30 cellular contexts compared by ENCODE assay signal in the genomic region with DNA sequence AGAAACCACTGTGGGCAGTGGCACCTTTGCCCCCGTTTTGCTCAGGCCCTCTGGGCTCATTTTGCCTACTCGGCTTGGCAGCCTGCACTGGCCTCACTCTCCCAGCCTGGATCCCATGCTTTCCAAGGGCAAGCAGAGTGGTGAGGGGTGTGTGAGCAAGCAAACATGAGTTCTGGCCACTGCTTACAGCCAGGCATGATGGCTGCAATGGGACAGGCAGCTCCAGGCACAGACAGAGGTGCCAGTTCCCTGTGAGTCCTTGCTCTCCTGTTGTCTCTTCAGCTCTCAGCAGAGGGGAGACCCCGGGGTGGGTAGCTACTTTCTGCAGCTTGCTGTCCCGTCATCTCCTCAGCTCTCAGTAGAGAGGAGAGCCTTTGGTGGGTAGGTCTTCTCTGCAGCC. TPM values are rescaled to one million over a fixed set of nuclear protein-coding genes. Genes with fewer than 3 reads are reported as not detected.
"Had no signal": no experiment of that assay in that cellular context is flagged by ENCODE, and none has a peak within 500 bp of the region (broad histone marks: within the 10 kb centered on the region; RNA-seq: fewer than 3 reads in every experiment).

No MANE protein-coding gene starts in this region.

- H3K36me3 ChIP-seq: WERI-Rb-1 had no signal

- DNase-seq: activated B cell treated with CpG ODN at 0.5 μM for 24 hours; activated CD4-positive, alpha-beta T cell treated with anti-CD3 and anti-CD28 coated beads for 48 hours; activated CD4-positive, alpha-beta T cell treated with anti-CD3 and anti-CD28 coated beads, Interleukin-2, amount 50 U/mL, for 1 hour; activated CD4-positive, alpha-beta T cell treated with anti-CD3 and anti-CD28 coated beads, Interleukin-2, amount 50 U/mL, for 48 hours; activated CD8-positive, alpha-beta memory T cell treated with anti-CD3 and anti-CD28 coated beads for 24 hours; activated CD8-positive, alpha-beta T cell treated with anti-CD3 and anti-CD28 coated beads for 36 hours; activated effector memory CD4-positive, alpha-beta T cell treated with Interleukin-2 at 50 U/mL for 16 hours; activated gamma-delta T cell treated with Interleukin-2 at 50 U/mL for 16 hours; activated naive CD4-positive, alpha-beta T cell treated with Interleukin-2 at 50 U/mL for 16 hours; activated T-cell treated with anti-CD3 and anti-CD28 coated beads, Interleukin-2, amount 50 U/mL, for 4 hours; amniotic stem cell; body of pancreas; central memory CD4-positive, alpha-beta T cell; cerebellar nuclear complex; dorsolateral prefrontal cortex; effector memory CD4-positive, alpha-beta T cell; endodermal cell; foreskin fibroblast; T-helper 1 cell; T-helper 17 cell; T1000; WERI-Rb-1 had no signal

- ATAC-seq: activated CD4-positive, CD25-positive, alpha-beta regulatory T cell treated with anti-CD3 and anti-CD28 coated beads, Interleukin-2, amount 50 U/mL, for 24 hours; activated CD8-positive, alpha-beta T cell treated with anti-CD3 and anti-CD28 coated beads for 36 hours; activated T-cell treated with anti-CD3 and anti-CD28 coated beads, Interleukin-2, amount 50 U/mL, for 4 hours; activated T-helper 17 cell treated with anti-CD3 and anti-CD28 coated beads, Interleukin-2, amount 50 U/mL, for 72 hours; body of pancreas; T-helper 17 cell had no signal

- H3K27me3 Mint-ChIP-seq: activated B cell treated with CpG ODN at 0.5 μM for 24 hours; activated CD8-positive, alpha-beta T cell treated with anti-CD3 and anti-CD28 coated beads for 36 hours; activated naive CD8-positive, alpha-beta T cell; activated T-helper 17 cell treated with anti-CD3 and anti-CD28 coated beads, Interleukin-2, amount 50 U/mL, for 72 hours; dendritic cell treated with granulocyte-macrophage colony-stimulating factor and Interleukin-4, amounts not matched to agents 40 ng/mL and 50 ng/mL, for 4 days; T-helper 17 cell had no signal

- H3K27me3 ChIP-seq: body of pancreas, dorsolateral prefrontal cortex had no signal

- H3K9me3 ChIP-seq: body of pancreas had no signal

- H3K27ac ChIP-seq: body of pancreas, coronary artery, dorsolateral prefrontal cortex, WERI-Rb-1 had no signal

- H3K4me3 Mint-ChIP-seq: activated B cell treated with CpG ODN at 0.5 μM for 24 hours; activated CD8-positive, alpha-beta T cell treated with anti-CD3 and anti-CD28 coated beads for 36 hours; activated naive CD8-positive, alpha-beta T cell; activated T-cell treated with anti-CD3 and anti-CD28 coated beads, Interleukin-2, amount 50 U/mL, for 4 hours; activated T-helper 17 cell treated with anti-CD3 and anti-CD28 coated beads, Interleukin-2, amount 50 U/mL, for 72 hours; dendritic cell treated with granulocyte-macrophage colony-stimulating factor and Interleukin-4, amounts not matched to agents 40 ng/mL and 50 ng/mL, for 4 days; endodermal cell; T-helper 17 cell; T-helper 2 cell treated with Interferon-gamma antibody and Interleukin-4, amounts not matched to agents 5 μg/mL and 100 μg/mL, for 36 hours had no signal

- H3K9me3 Mint-ChIP-seq: activated B cell treated with CpG ODN at 0.5 μM for 24 hours, endodermal cell had no signal

- H3K27ac Mint-ChIP-seq: activated B cell treated with CpG ODN at 0.5 μM for 24 hours; activated CD8-positive, alpha-beta T cell treated with anti-CD3 and anti-CD28 coated beads for 36 hours; activated naive CD8-positive, alpha-beta T cell; activated T-helper 17 cell treated with anti-CD3 and anti-CD28 coated beads, Interleukin-2, amount 50 U/mL, for 72 hours; dendritic cell treated with granulocyte-macrophage colony-stimulating factor and Interleukin-4, amounts not matched to agents 40 ng/mL and 50 ng/mL, for 4 days; endodermal cell; T-helper 17 cell; T-helper 2 cell treated with Interferon-gamma antibody and Interleukin-4, amounts not matched to agents 5 μg/mL and 100 μg/mL, for 36 hours had no signal

- H3K36me3 Mint-ChIP-seq: activated naive CD8-positive, alpha-beta T cell had no signal

- H3K4me1 Mint-ChIP-seq: activated B cell treated with CpG ODN at 0.5 μM for 24 hours; activated T-helper 17 cell treated with anti-CD3 and anti-CD28 coated beads, Interleukin-2, amount 50 U/mL, for 72 hours; endodermal cell; T-helper 17 cell had no signal

- H3K4me1 ChIP-seq: body of pancreas had no signal

- H3K4me3 ChIP-seq: body of pancreas, coronary artery, dorsolateral prefrontal cortex had no signal

RNA-seq across cellular contexts. Expression of a gene that starts 35.2 kb away (rescaled TPM):
- total RNA-seq: activated B cell treated with CpG ODN at 0.5 μM for 24 hours; activated CD8-positive, alpha-beta T cell treated with anti-CD3 and anti-CD28 coated beads for 36 hours; activated T-cell treated with anti-CD3 and anti-CD28 coated beads, Interleukin-2, amount 50 U/mL, for 4 hours; activated T-helper 17 cell treated with anti-CD3 and anti-CD28 coated beads, Interleukin-2, amount 50 U/mL, for 72 hours; body of pancreas; epithelial cell of proximal tubule; esophagus mucosa; T-helper 17 cell had no signal
